In the genomic region with DNA sequence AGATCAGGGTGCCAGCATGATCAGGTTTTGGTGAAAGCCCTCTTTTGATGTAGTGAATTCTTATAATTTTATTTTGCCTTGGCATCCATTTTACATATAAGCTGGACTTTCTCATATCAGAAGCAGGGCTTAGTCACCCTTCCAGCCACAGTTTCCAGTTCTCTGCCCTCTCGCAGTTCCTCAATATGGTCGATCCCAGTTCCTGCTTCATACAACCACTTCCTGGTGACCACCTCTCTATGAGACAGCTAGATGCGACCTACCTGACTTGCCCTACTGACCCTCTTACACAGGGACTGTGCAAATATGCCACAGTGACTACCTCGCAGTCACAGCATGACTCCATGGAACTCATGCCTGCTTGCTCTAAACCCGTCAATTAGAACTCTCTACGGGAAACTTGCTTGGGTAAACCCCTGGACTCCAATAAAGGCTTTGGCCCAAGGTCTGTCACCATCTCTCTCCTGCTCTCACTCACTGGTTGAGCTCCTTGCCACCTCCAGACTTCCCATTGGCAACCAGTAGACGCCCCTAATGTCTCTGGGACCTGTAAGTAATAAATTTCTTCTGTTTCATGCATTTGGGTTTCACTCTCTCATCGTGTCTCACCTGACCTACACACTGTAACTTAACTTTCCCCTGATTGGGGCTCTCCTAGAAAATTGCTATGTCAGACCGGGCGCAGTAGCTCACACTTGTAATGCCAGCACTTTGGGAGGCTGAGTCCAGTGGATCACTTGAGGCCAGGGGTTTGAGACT, we compare ENCODE assay signal across 17 cellular contexts. TPM values are rescaled to one million over a fixed set of nuclear protein-coding genes. Genes with fewer than 3 reads are reported as not detected.
"Had no signal": no experiment of that assay in that cellular context is flagged by ENCODE, and none has a peak within 500 bp of the region (broad histone marks: within the 10 kb centered on the region; RNA-seq: fewer than 3 reads in every experiment).

No MANE protein-coding gene starts in this region.

- H3K36me3 ChIP-seq: brain microvascular endothelial cell had no signal

- H3K4me3 Mint-ChIP-seq: activated T-cell treated with anti-CD3 and anti-CD28 coated beads, Interleukin-2, amount 50 U/mL, for 24 hours; effector memory CD8-positive, alpha-beta T cell; mesothelial cell of epicardium; type B pancreatic cell had no signal

- ATAC-seq: activated CD4-positive, CD25-positive, alpha-beta regulatory T cell treated with anti-CD3 and anti-CD28 coated beads, Interleukin-2, amount 50 U/mL, for 24 hours; activated naive CD4-positive, alpha-beta T cell treated with anti-CD3 and anti-CD28 coated beads, Interleukin-2, amount 50 U/mL, for 72 hours; effector memory CD8-positive, alpha-beta T cell; left ventricle myocardium superior; right cardiac atrium had no signal

- H3K27ac Mint-ChIP-seq: activated naive CD4-positive, alpha-beta T cell treated with anti-CD3 and anti-CD28 coated beads, Interleukin-2, amount 50 U/mL, for 72 hours; activated T-cell treated with anti-CD3 and anti-CD28 coated beads, Interleukin-2, amount 50 U/mL, for 24 hours; effector memory CD8-positive, alpha-beta T cell; mesothelial cell of epicardium; type B pancreatic cell had no signal

- FAIRE-seq: kidney had no signal

- H3K36me3 Mint-ChIP-seq: activated naive CD4-positive, alpha-beta T cell treated with anti-CD3 and anti-CD28 coated beads, Interleukin-2, amount 50 U/mL, for 72 hours; mesothelial cell of epicardium; type B pancreatic cell had no signal

- DNase-seq: activated CD4-positive, alpha-beta T cell treated with anti-CD3 and anti-CD28 coated beads, Interleukin-2, amount 50 U/mL, for 4 hours; activated T-cell treated with anti-CD3 and anti-CD28 coated beads, Interleukin-2, amount 50 U/mL, for 24 hours; amniotic stem cell; brain microvascular endothelial cell; effector memory CD8-positive, alpha-beta T cell; kidney; left ventricle myocardium superior; posterior cingulate gyrus; right cardiac atrium; stimulated activated naive CD4-positive, alpha-beta T cell; T-helper 2 cell had no signal

- H3K27ac ChIP-seq: brain microvascular endothelial cell had no signal

- H3K9me3 Mint-ChIP-seq: activated naive CD4-positive, alpha-beta T cell treated with anti-CD3 and anti-CD28 coated beads, Interleukin-2, amount 50 U/mL, for 72 hours; activated T-cell treated with anti-CD3 and anti-CD28 coated beads, Interleukin-2, amount 50 U/mL, for 24 hours; effector memory CD8-positive, alpha-beta T cell had no signal

RNA-seq across cellular contexts. Expression of a gene that starts 21.4 kb away (rescaled TPM):
- total RNA-seq: activated naive CD4-positive, alpha-beta T cell treated with anti-CD3 and anti-CD28 coated beads, Interleukin-2, amount 50 U/mL, for 72 hours; epithelial cell of proximal tubule; mesothelial cell of epicardium; myocyte had no signal
